Comparison of ENCODE assay signal across 1 cellular context in genomic region chr6:5673016-5673415, GRCh38.
TF ChIP-seq lines count a peak whose summit lies in the region.

No MANE protein-coding gene starts in this region.

TF ChIP-seq in H1, 55 proteins besides CTCF, POLR2A, EP300 and RAD21:
- TF ChIP-seq EGR1 (IDR thresholded peaks at IDR 0.05; ENCODE audit: borderline replicate concordance, low read depth, low read length) (no peak), SRF (IDR thresholded peaks at IDR 0.05; ENCODE audit: low read depth, low read length) (no peak), KDM1A (IDR thresholded peaks at IDR 0.05; ENCODE audit: borderline replicate concordance, low read length) (no peak), RFX5 (IDR thresholded peaks at IDR 0.05; ENCODE audit: borderline replicate concordance, low read depth, low read length) (no peak), SP2 (IDR thresholded peaks at IDR 0.05; ENCODE audit: low read length) (no peak), SP1 (IDR thresholded peaks at IDR 0.05; ENCODE audit: low read depth, low read length) (no peak), SP4 (IDR thresholded peaks at IDR 0.05; ENCODE audit: low read length) (no peak), CTBP2 (IDR thresholded peaks at IDR 0.05; ENCODE audit: borderline replicate concordance, insufficient read depth, insufficient read length, low read length) (no peak), POU5F1 (IDR thresholded peaks at IDR 0.05; ENCODE audit: low read depth, low read length) (no peak), CBX8 (IDR thresholded peaks at IDR 0.05; ENCODE audit: borderline replicate concordance, low read depth, low read length) (no peak), MAFK (IDR thresholded peaks at IDR 0.05; ENCODE audit: low read depth, low read length) (no peak), TEAD4 (IDR thresholded peaks at IDR 0.05; ENCODE audit: low read depth, low read length) (no peak)
